In the genomic region with DNA sequence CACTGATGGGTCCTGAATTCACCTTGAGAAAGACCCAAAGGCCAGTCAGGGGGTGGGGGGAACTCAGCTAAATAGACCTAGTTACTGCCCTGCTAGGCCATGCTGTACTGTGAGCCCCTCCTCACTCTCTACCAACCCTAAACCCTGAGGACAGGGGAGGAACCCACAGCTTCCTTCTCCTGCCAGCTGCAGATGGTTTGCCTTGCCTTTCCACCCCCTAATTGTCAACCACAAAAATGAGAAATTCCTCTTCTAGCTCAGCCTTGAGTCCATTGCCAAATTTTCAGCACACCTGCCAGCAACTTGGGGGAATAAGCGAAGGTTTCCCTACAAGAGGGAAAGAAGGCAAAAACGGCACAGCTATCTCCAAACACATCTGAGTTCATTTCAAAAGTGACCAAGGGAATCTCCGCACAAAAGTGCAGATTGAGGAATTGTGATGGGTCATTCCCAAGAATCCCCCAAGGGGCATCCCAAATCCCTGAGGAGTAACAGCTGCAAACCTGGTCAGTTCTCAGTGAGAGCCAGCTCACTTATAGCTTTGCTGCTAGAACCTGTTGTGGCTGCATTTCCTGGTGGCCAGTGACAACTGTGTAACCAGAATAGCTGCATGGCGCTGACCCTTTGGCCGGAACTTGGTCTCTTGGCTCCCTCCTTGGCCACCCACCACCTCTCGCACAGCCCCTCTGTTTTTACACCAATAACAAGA, we compare ENCODE assay signal across 19 cellular contexts. TPM values are rescaled to one million over a fixed set of nuclear protein-coding genes. Genes with fewer than 3 reads are reported as not detected.
A peak's percentile ranks its signal among the peaks of the same experiment; 100 is the strongest.
DNase-seq lines count a peak whose midpoint lies in the region; ATAC-seq and TF ChIP-seq lines count a peak whose summit lies in the region.
"Had no signal": no experiment of that assay in that cellular context is flagged by ENCODE, and none has a peak within 500 bp of the region (broad histone marks: within the 10 kb centered on the region; RNA-seq: fewer than 3 reads in every experiment).

No MANE protein-coding gene starts in this region.

- CTCF ChIA-PET in activated CD4-positive, alpha-beta T cell treated with anti-CD3 and anti-CD28 coated beads for 36 hours (lab: Charles Lee): no interaction called here
- CTCF ChIA-PET in activated CD4-positive, alpha-beta T cell treated with anti-CD3 and anti-CD28 coated beads, Interleukin-2, amount 10 ng/mL, durations not matched to agents 7 days and 5 days (lab: Charles Lee): interaction anchor here (0.6 to 1.5 kb wide), 8 partner anchors 9 to 192 kb away, joined by 3 to 6 read pairs (median 3); no protein-coding TSS in a partner anchor

- H3K4me1 Mint-ChIP-seq in activated CD4-positive, alpha-beta T cell treated with anti-CD3 and anti-CD28 coated beads for 36 hours: peaks cover 17% of the 10 kb centered on the region
- H3K4me1 Mint-ChIP-seq in activated CD4-positive, alpha-beta T cell treated with anti-CD3 and anti-CD28 coated beads, Interleukin-2, amount 10 ng/mL, durations not matched to agents 7 days and 5 days: peaks cover 24% of the 10 kb centered on the region
- H3K4me1 Mint-ChIP-seq in naive B cell: peaks cover 11 to 25% (median 18%) of the 10 kb centered on the region in 3 donors

- peaks cover 28% of the 10 kb centered on the region for H3K36me3 Mint-ChIP-seq in activated CD4-positive, alpha-beta T cell treated with anti-CD3 and anti-CD28 coated beads for 36 hours (ENCODE audit: low read depth)
- peaks cover 40% of the 10 kb centered on the region for H3K36me3 Mint-ChIP-seq in activated CD4-positive, alpha-beta T cell treated with anti-CD3 and anti-CD28 coated beads, Interleukin-2, amount 10 ng/mL, durations not matched to agents 7 days and 5 days (ENCODE audit: low read depth)
- H3K36me3 Mint-ChIP-seq in naive B cell: peaks cover 2 to 4% of the 10 kb centered on the region in 2 donors

- no peaks in the 10 kb centered on the region for H3K27me3 Mint-ChIP-seq in activated CD4-positive, alpha-beta T cell treated with anti-CD3 and anti-CD28 coated beads for 36 hours
- no peaks in the 10 kb centered on the region for H3K27me3 Mint-ChIP-seq in activated CD4-positive, alpha-beta T cell treated with anti-CD3 and anti-CD28 coated beads, Interleukin-2, amount 10 ng/mL, durations not matched to agents 7 days and 5 days
- no peaks in the 10 kb centered on the region for H3K27me3 Mint-ChIP-seq in naive B cell

- POLR2A ChIA-PET in activated CD4-positive, alpha-beta T cell treated with anti-CD3 and anti-CD28 coated beads for 36 hours (lab: Charles Lee): interaction anchor here (0.6 kb wide), 1 partner anchor 267 kb away, joined by 3 read pairs; no protein-coding TSS in a partner anchor
- POLR2A ChIA-PET in activated CD4-positive, alpha-beta T cell treated with anti-CD3 and anti-CD28 coated beads, Interleukin-2, amount 10 ng/mL, durations not matched to agents 7 days and 5 days (lab: Charles Lee): interaction anchor here (0.7 kb wide), 1 partner anchor 838 kb away, joined by 3 read pairs; no protein-coding TSS in a partner anchor

- intact Hi-C loops in activated CD4-positive, alpha-beta T cell treated with anti-CD3 and anti-CD28 coated beads for 36 hours (cut with DNase I, micrococcal nuclease): no loop called here
- intact Hi-C loops in gastrocnemius medialis (cut with DNase I; ENCODE audit: low total_unique reads): no loop called here

- no peaks in the 10 kb centered on the region for H3K27me3 ChIP-seq in gastrocnemius medialis
- H3K27me3 ChIP-seq: pancreas had no signal

- H3K4me3 ChIP-seq in gastrocnemius medialis: no peak overlapping the region
- H3K4me3 ChIP-seq: pancreas, smooth muscle cell had no signal

- TF ChIP-seq POLR2A in gastrocnemius medialis (IDR thresholded peaks at IDR 0.05): no peak

- in situ Hi-C loops in gastrocnemius medialis (cut with MboI; ENCODE audit: low sequenced_read_pairs in 4 of 4): no loop called here

- peak overlapping the region; percentile 39 for H3K27ac Mint-ChIP-seq in activated CD4-positive, alpha-beta T cell treated with anti-CD3 and anti-CD28 coated beads for 36 hours
- H3K27ac Mint-ChIP-seq in activated CD4-positive, alpha-beta T cell treated with anti-CD3 and anti-CD28 coated beads, Interleukin-2, amount 10 ng/mL, durations not matched to agents 7 days and 5 days: no peak overlapping the region
- H3K27ac Mint-ChIP-seq in naive B cell: peak overlapping the region in 4 of 6 donors; percentile 24 to 79 (median 72)

- no peak for DNase-seq in activated CD4-positive, alpha-beta T cell treated with anti-CD3 and anti-CD28 coated beads for 36 hours
- DNase-seq in activated CD4-positive, alpha-beta T cell treated with anti-CD3 and anti-CD28 coated beads, Interleukin-2, amount 10 ng/mL, durations not matched to agents 7 days and 5 days: no peak
- DNase-seq in GF-D8 (lab: John Stamatoyannopoulos, UW) (peak; percentile 100), SKM-1 (lab: John Stamatoyannopoulos, UW; ENCODE audit: unreplicated experiment) (peak; percentile 13), naive B cell (no peak), gastrocnemius medialis (no peak), germinal center (ENCODE audit: low spot score) (no peak)
- no peak for DNase-seq in stimulated activated CD4-positive, alpha-beta T cell treated with anti-CD3 and anti-CD28 coated beads, Interleukin-2, amount 100 ng/mL, for 24 hours
- DNase-seq: dermis blood vessel endothelial cell; NCI-H187; pancreas; stimulated activated naive CD4-positive, alpha-beta T cell; trophoblast cell had no signal

- H3K4me3 Mint-ChIP-seq in activated CD4-positive, alpha-beta T cell treated with anti-CD3 and anti-CD28 coated beads for 36 hours: no peak overlapping the region
- no peak overlapping the region for H3K4me3 Mint-ChIP-seq in activated CD4-positive, alpha-beta T cell treated with anti-CD3 and anti-CD28 coated beads, Interleukin-2, amount 10 ng/mL, durations not matched to agents 7 days and 5 days
- H3K4me3 Mint-ChIP-seq in naive B cell: peak overlapping the region in 1 of 8 donors; percentile 75
- H3K4me3 Mint-ChIP-seq: WTC11 had no signal

- no peaks in the 10 kb centered on the region for H3K9me3 Mint-ChIP-seq in activated CD4-positive, alpha-beta T cell treated with anti-CD3 and anti-CD28 coated beads for 36 hours (ENCODE audit: low read depth)
- no peaks in the 10 kb centered on the region for H3K9me3 Mint-ChIP-seq in activated CD4-positive, alpha-beta T cell treated with anti-CD3 and anti-CD28 coated beads, Interleukin-2, amount 10 ng/mL, durations not matched to agents 7 days and 5 days
- H3K9me3 Mint-ChIP-seq in naive B cell: peaks cover 0 to 1% (median 0%) of the 10 kb centered on the region in 7 donors
- H3K9me3 Mint-ChIP-seq: WTC11 had no signal

- peaks cover 6 to 39% of the 10 kb centered on the region in 2 donors for H3K36me3 ChIP-seq in gastrocnemius medialis

- ATAC-seq in activated CD4-positive, alpha-beta T cell treated with anti-CD3 and anti-CD28 coated beads for 36 hours: no peak
- no peak for ATAC-seq in naive B cell (ENCODE audit: low read depth in 2 of 2)
- ATAC-seq in gastrocnemius medialis: no peak
- ATAC-seq: Panc1, WTC11 had no signal

- peaks cover 5 to 9% of the 10 kb centered on the region in 2 donors for H3K4me1 ChIP-seq in gastrocnemius medialis

- no peak for TF ChIP-seq CTCF in gastrocnemius medialis (IDR thresholded peaks at IDR 0.05 in 4 of 5, conservative IDR thresholded peaks at IDR 0.05 in 1 of 5)

- no peaks in the 10 kb centered on the region for H3K9me3 ChIP-seq in gastrocnemius medialis
- H3K9me3 ChIP-seq: pancreas had no signal

- no peak overlapping the region for H3K27ac ChIP-seq in gastrocnemius medialis
- H3K27ac ChIP-seq: KMS-11, pancreas had no signal

RNA-seq across cellular contexts. Expression of gene TTC36, which starts 2.4 kb away (rescaled TPM):
- under 1 TPM; 0.21 to 0.59 TPM for total RNA-seq in activated CD4-positive, alpha-beta T cell treated with anti-CD3 and anti-CD28 coated beads for 36 hours
- 1 to 10 TPM; 1.1 to 1.8 TPM for total RNA-seq in activated CD4-positive, alpha-beta T cell treated with anti-CD3 and anti-CD28 coated beads, Interleukin-2, amount 10 ng/mL, durations not matched to agents 7 days and 5 days
- polyA plus RNA-seq in naive B cell (ENCODE audit: low read depth in 6 of 6): not detected
- total RNA-seq in gastrocnemius medialis: 1 to 10 TPM in 1 of 4 donors, under 1 TPM in 1, not detected in 2; 0.55 to 3.8 TPM
- total RNA-seq: NCI-H460, smooth muscle cell had no signal
- polyA plus RNA-seq: keratinocyte had no signal

RNA-seq across cellular contexts. Expression of gene TMEM25, which starts 6.1 kb away (rescaled TPM):
- 10 to 100 TPM; 12.2 to 17.4 TPM for total RNA-seq in activated CD4-positive, alpha-beta T cell treated with anti-CD3 and anti-CD28 coated beads for 36 hours
- total RNA-seq in activated CD4-positive, alpha-beta T cell treated with anti-CD3 and anti-CD28 coated beads, Interleukin-2, amount 10 ng/mL, durations not matched to agents 7 days and 5 days: 1 to 10 TPM; 7.8 to 9.5 TPM
- polyA plus RNA-seq in naive B cell (ENCODE audit: low read depth in 6 of 6): 10 to 100 TPM in 1 of 6 donors, 1 to 10 TPM in 5; 5.1 to 10.1 (median 7.7) TPM
- 10 to 100 TPM in 2 of 4 donors, 1 to 10 TPM in 2; 2.5 to 36.6 (median 10.7) TPM for total RNA-seq in gastrocnemius medialis

RNA-seq across cellular contexts. Expression of gene IFT46, which starts 40.8 kb away (rescaled TPM):
- 10 to 100 TPM; 18.7 to 25.4 TPM for total RNA-seq in activated CD4-positive, alpha-beta T cell treated with anti-CD3 and anti-CD28 coated beads for 36 hours
- 10 to 100 TPM; 12.3 to 13.7 TPM for total RNA-seq in activated CD4-positive, alpha-beta T cell treated with anti-CD3 and anti-CD28 coated beads, Interleukin-2, amount 10 ng/mL, durations not matched to agents 7 days and 5 days
- 1 to 10 TPM; 3.5 to 9.6 (median 6.3) TPM for polyA plus RNA-seq in naive B cell (ENCODE audit: low read depth in 6 of 6)
- total RNA-seq in gastrocnemius medialis: 10 to 100 TPM; 14.1 to 25.1 (median 15.4) TPM

RNA-seq across cellular contexts. Expression of gene ARCN1, which starts 47.3 kb away (rescaled TPM):
- total RNA-seq in activated CD4-positive, alpha-beta T cell treated with anti-CD3 and anti-CD28 coated beads for 36 hours: 100 to 1,000 TPM; 148 to 154 TPM
- total RNA-seq in activated CD4-positive, alpha-beta T cell treated with anti-CD3 and anti-CD28 coated beads, Interleukin-2, amount 10 ng/mL, durations not matched to agents 7 days and 5 days: 100 to 1,000 TPM; 113 to 128 TPM
- 100 to 1,000 TPM in 5 of 6 donors, 10 to 100 TPM in 1; 97.1 to 135 (median 122) TPM for polyA plus RNA-seq in naive B cell (ENCODE audit: low read depth in 6 of 6)
- 10 to 100 TPM; 48.7 to 78.7 (median 65.4) TPM for total RNA-seq in gastrocnemius medialis

Comparison
In these comparisons a context has a peak if more than half of its experiments do, and no peak if none do; other contexts are left out.
1. DNase-seq: peak in GF-D8 (single experiment) and SKM-1 (single experiment); none in activated CD4-positive, alpha-beta T cell treated with anti-CD3 and anti-CD28 coated beads for 36 hours (single experiment), activated CD4-positive, alpha-beta T cell treated with anti-CD3 and anti-CD28 coated beads, Interleukin-2, amount 10 ng/mL, durations not matched to agents 7 days and 5 days (single experiment), naive B cell (single experiment), stimulated activated CD4-positive, alpha-beta T cell treated with anti-CD3 and anti-CD28 coated beads, Interleukin-2, amount 100 ng/mL, for 24 hours (0 of 2), gastrocnemius medialis (0 of 2) and germinal center (single experiment).